Comparison of ENCODE assay signal across 1 cellular context in genomic region chr1:6453895-6454855, GRCh38.
TF ChIP-seq lines count a peak whose summit lies in the region.

No MANE protein-coding gene starts in this region.

TF ChIP-seq in HepG2, 621 proteins besides CTCF, POLR2A, EP300 and RAD21:
- TF ChIP-seq ZBTB38 (CRISPR knock-in tag; IDR thresholded peaks at IDR 0.05) (peak; percentile 95), RBFOX2 (IDR thresholded peaks at IDR 0.05; ENCODE audit: low read depth, low read length) (peak; percentile 79), AGO2 (optimal IDR thresholded peaks at IDR 0.05; ENCODE audit: low read depth, low read length) (peak; percentile 34), ZBTB33 (CRISPR knock-in tag; IDR thresholded peaks at IDR 0.05) (0 out of 2 replicates have a peak, but pooled peaks have one; percentile 18), ZNF687 (CRISPR knock-in tag; IDR thresholded peaks at IDR 0.05) (peak; percentile 27; the same call in 1 of the 2 replicates)
TF ChIP-seq in HepG2: peak in this region for 5; not testable (repeated sequence) for 616.
